Comparison of ENCODE assay signal across 25 cellular contexts in genomic region chr1:236117710-236118109, GRCh38. TPM values are rescaled to one million over a fixed set of nuclear protein-coding genes. Genes with fewer than 3 reads are reported as not detected.
DNase-seq lines count a peak whose midpoint lies in the region; ATAC-seq and TF ChIP-seq lines count a peak whose summit lies in the region.
"Had no signal": no experiment of that assay in that cellular context is flagged by ENCODE, and none has a peak within 500 bp of the region (broad histone marks: within the 10 kb centered on the region; RNA-seq: fewer than 3 reads in every experiment).

No MANE protein-coding gene starts in this region.

- H3K36me3 Mint-ChIP-seq in MCF 10A (ENCODE audit: insufficient read depth, unreplicated experiment) = no peaks in the 10 kb centered on the region
- H3K36me3 Mint-ChIP-seq: CD14-positive monocyte; CD8-positive, alpha-beta memory T cell had no signal

- no peak overlapping the region for H3K27ac Mint-ChIP-seq in MCF 10A (ENCODE audit: low read depth, unreplicated experiment)
- H3K27ac Mint-ChIP-seq: CD14-positive monocyte; CD4-positive, alpha-beta T cell; CD8-positive, alpha-beta memory T cell; HFFc6 had no signal

- in situ Hi-C loops in mammary epithelial cell (cut with MboI; ENCODE audit: low sequenced_read_pairs in 2 of 2) = loop anchor here (25.0 kb wide), 2 partner anchors 1270 to 1445 kb away; no protein-coding TSS in a partner anchor

- H3K4me3 ChIP-seq in mammary epithelial cell (replicated peaks in 1 of 3; ENCODE audit: insufficient read depth in 1 of 3, low read depth in 2 of 3, low read length in 3 of 3) (no peak overlapping the region), RWPE2 (ENCODE audit: severe bottlenecking) (no peak overlapping the region), epithelial cell of esophagus (ENCODE audit: low read length) (no peak overlapping the region)
- H3K4me3 ChIP-seq: A549; BLaER1 treated with 17β-estradiol and CSF1 and Interleukin-3, amounts not matched to agents 10 nM and 100 nM; GM12878; HAP-1 had no signal

- POLR2A ChIA-PET in MCF 10A (lab: Yijun Ruan, JAX) = no interaction called here

- ATAC-seq in RWPE2 (ENCODE audit: low read depth) (0 out of 3 replicates have a peak, but pooled peaks have one; percentile 38), GM18861 (IDR thresholded peaks at IDR 0.05; ENCODE audit: unreplicated experiment) (no peak), HG02571 (IDR thresholded peaks at IDR 0.05; ENCODE audit: unreplicated experiment) (no peak)
- ATAC-seq: A549, GM12878 had no signal

- BruUV-seq in MCF 10A (replicated peaks; lab: Mats Ljungman, UMichigan) (no TSS peak), mammary epithelial cell (replicated peaks; lab: Mats Ljungman, UMichigan) (no TSS peak)

- H3K27ac ChIP-seq in mammary epithelial cell (ENCODE audit: insufficient read depth, low read depth, low read length) = no peak overlapping the region
- H3K27ac ChIP-seq in RWPE2 (ENCODE audit: poor library complexity, severe bottlenecking) = no peak overlapping the region
- H3K27ac ChIP-seq: A549; BLaER1 treated with 17β-estradiol and CSF1 and Interleukin-3, amounts not matched to agents 10 nM and 100 nM had no signal

- no peaks in the 10 kb centered on the region for H3K9me3 Mint-ChIP-seq in MCF 10A (ENCODE audit: unreplicated experiment)
- H3K9me3 Mint-ChIP-seq: CD14-positive monocyte; CD4-positive, alpha-beta T cell; CD8-positive, alpha-beta memory T cell; HFFc6 had no signal

- TF ChIP-seq CTCF in MCF 10A (IDR thresholded peaks at IDR 0.05; ENCODE audit: unreplicated experiment) = no peak
- TF ChIP-seq CTCF in mammary epithelial cell (conservative IDR thresholded peaks at IDR 0.05 in 1 of 2, IDR thresholded peaks at IDR 0.05 in 1 of 2; ENCODE audit: extremely low read depth in 1 of 2, insufficient read depth in 1 of 2, low read depth in 1 of 2, low read length in 2 of 2) = no peak
- no peak for TF ChIP-seq CTCF in RWPE2 (IDR thresholded peaks at IDR 0.05; ENCODE audit: poor library complexity, severe bottlenecking)
- no peak for TF ChIP-seq CTCF in epithelial cell of esophagus (IDR thresholded peaks at IDR 0.05; ENCODE audit: insufficient read depth, low read depth, low read length, missing control alignments)

- H3K9me3 ChIP-seq in mammary epithelial cell (replicated peaks; ENCODE audit: insufficient read depth, low read length) = no peaks in the 10 kb centered on the region
- no peaks in the 10 kb centered on the region for H3K9me3 ChIP-seq in RWPE2 (ENCODE audit: severe bottlenecking)
- H3K9me3 ChIP-seq: A549; BE2C; BLaER1 treated with 17β-estradiol and CSF1 and Interleukin-3, amounts not matched to agents 10 nM and 100 nM; HAP-1 had no signal

- no peaks in the 10 kb centered on the region for H3K79me2 ChIP-seq in mammary epithelial cell (ENCODE audit: insufficient read depth, low read length)

- dilution Hi-C loops in mammary epithelial cell (cut with HindIII; ENCODE audit: low sequenced_read_pairs) = no loop called here

- H3K4me1 ChIP-seq in mammary epithelial cell (ENCODE audit: insufficient read depth, low read length) (no peaks in the 10 kb centered on the region), RWPE2 (ENCODE audit: insufficient read depth, poor library complexity, severe bottlenecking) (no peaks in the 10 kb centered on the region)
- H3K4me1 ChIP-seq: A549, BE2C, HAP-1 had no signal

- H3K9ac ChIP-seq in mammary epithelial cell (ENCODE audit: insufficient read depth, low read length) = no peak overlapping the region
- H3K9ac ChIP-seq: BLaER1 treated with 17β-estradiol and CSF1 and Interleukin-3, amounts not matched to agents 10 nM and 100 nM had no signal

- H3K4me3 Mint-ChIP-seq in MCF 10A (ENCODE audit: unreplicated experiment) = no peak overlapping the region
- H3K4me3 Mint-ChIP-seq: CD14-positive monocyte; CD4-positive, alpha-beta T cell; CD8-positive, alpha-beta memory T cell had no signal

- no peaks in the 10 kb centered on the region for H3K4me1 Mint-ChIP-seq in MCF 10A (ENCODE audit: insufficient read depth, unreplicated experiment)

- H3K36me3 ChIP-seq in mammary epithelial cell (ENCODE audit: insufficient read depth, low read length) (no peaks in the 10 kb centered on the region), RWPE2 (ENCODE audit: low read depth) (no peaks in the 10 kb centered on the region)
- H3K36me3 ChIP-seq: BE2C; BLaER1 treated with 17β-estradiol and CSF1 and Interleukin-3, amounts not matched to agents 10 nM and 100 nM; HAP-1 had no signal

- no peaks in the 10 kb centered on the region for H3K27me3 ChIP-seq in mammary epithelial cell (ENCODE audit: insufficient read depth, low read length)
- no peaks in the 10 kb centered on the region for H3K27me3 ChIP-seq in RWPE2 (ENCODE audit: insufficient read depth, poor library complexity, severe bottlenecking)
- H3K27me3 ChIP-seq: BE2C; BLaER1 treated with 17β-estradiol and CSF1 and Interleukin-3, amounts not matched to agents 10 nM and 100 nM had no signal

- intact Hi-C loops in MCF 10A (cut with micrococcal nuclease) (no loop called here), mammary epithelial cell (cut with micrococcal nuclease) (no loop called here)

- CTCF ChIA-PET in MCF 10A (lab: Yijun Ruan, JAX) = interaction anchor here (0.6 to 3.8 kb wide), 5 partner anchors 37 to 378 kb away, joined by 3 to 10 read pairs (median 5); no protein-coding TSS in a partner anchor
- CTCF ChIA-PET in mammary epithelial cell (lab: Charles Lee; ENCODE audit: low non-redundant PET) = no interaction called here

- WGBS in mammary epithelial cell (ENCODE audit: low coverage, missing lambda C conversion rate) = 70% methylated on average over 8 of the region's 8 CpGs

- DNase-seq in MCF 10A (ENCODE audit: unreplicated experiment) (peak; percentile 50), mammary epithelial cell (no peak), RWPE2 (ENCODE audit: low spot score) (no peak), epithelial cell of esophagus (ENCODE audit: low read depth) (peak; percentile 75), mesenteric fat pad (ENCODE audit: low spot score) (peak; percentile 30), NCI-H187 (lab: John Stamatoyannopoulos, UW) (no peak)
- DNase-seq: 8988T; ACHN; AML-193; BE2C; CD4-positive, alpha-beta T cell; CD8-positive, alpha-beta memory T cell; DMS 273 treated with DMSO at 0.1 percent for 48 hours; DMS79; EL; GDM1; GOT3; HFFc6 had no signal

- no peaks in the 10 kb centered on the region for H3K27me3 Mint-ChIP-seq in MCF 10A (ENCODE audit: insufficient read depth, unreplicated experiment)
- H3K27me3 Mint-ChIP-seq: CD4-positive, alpha-beta T cell had no signal

- H4K20me1 ChIP-seq in mammary epithelial cell (ENCODE audit: insufficient read depth, low read length) = no peaks in the 10 kb centered on the region
- H4K20me1 ChIP-seq: BLaER1 treated with 17β-estradiol and CSF1 and Interleukin-3, amounts not matched to agents 10 nM and 100 nM had no signal

- no peak overlapping the region for H3K4me2 ChIP-seq in mammary epithelial cell (ENCODE audit: insufficient read depth, low read depth, low read length)
- H3K4me2 ChIP-seq: A549; BLaER1 treated with 17β-estradiol and CSF1 and Interleukin-3, amounts not matched to agents 10 nM and 100 nM had no signal

- H2AFZ ChIP-seq in mammary epithelial cell (ENCODE audit: low read depth, low read length) = no peak overlapping the region

RNA-seq across cellular contexts. Expression of gene GPR137B, which starts 24.6 kb away (rescaled TPM):
- total RNA-seq in MCF 10A (2022) = 8.4 and 15.0 TPM in 2 replicates
- total RNA-seq in mammary epithelial cell = 10 to 100 TPM; 10.2 to 24.7 TPM
- 7.0 TPM for polyA plus RNA-seq in mammary epithelial cell
- 2.0 TPM for polyA minus RNA-seq in mammary epithelial cell
- 32.9 TPM for total RNA-seq in mesenteric fat pad

RNA-seq across cellular contexts. Expression of gene NID1, which starts 52.8 kb away (rescaled TPM):
- 0.10 and 0.16 TPM in 2 replicates for total RNA-seq in MCF 10A (2022)
- 10 to 100 TPM in 1 of 2 donors, 1 to 10 TPM in 1; 8.0 to 21.3 TPM for total RNA-seq in mammary epithelial cell
- 3.7 TPM for polyA plus RNA-seq in mammary epithelial cell
- polyA minus RNA-seq in mammary epithelial cell = 13.8 TPM
- total RNA-seq in mesenteric fat pad = 238 TPM
- polyA plus RNA-seq: CD8-positive, alpha-beta memory T cell had no signal

Comparison
In these comparisons a context has a peak if more than half of its experiments do, and no peak if none do; other contexts are left out.
1. DNase-seq: peak in MCF 10A (single experiment), epithelial cell of esophagus (single experiment) and mesenteric fat pad (single experiment); none in mammary epithelial cell (single experiment), RWPE2 (single experiment) and NCI-H187 (0 of 2).
2. RNA of gene NID1, which starts 52.8 kb away (total RNA-seq): 238 TPM in mesenteric fat pad (single experiment); 8.0 to 21.3 TPM in mammary epithelial cell and 0.10 to 0.16 TPM in MCF 10A; every median in the first group is over 10 times any median in the second.